ENCODE assay signal across 8 cellular contexts in the genomic region with DNA sequence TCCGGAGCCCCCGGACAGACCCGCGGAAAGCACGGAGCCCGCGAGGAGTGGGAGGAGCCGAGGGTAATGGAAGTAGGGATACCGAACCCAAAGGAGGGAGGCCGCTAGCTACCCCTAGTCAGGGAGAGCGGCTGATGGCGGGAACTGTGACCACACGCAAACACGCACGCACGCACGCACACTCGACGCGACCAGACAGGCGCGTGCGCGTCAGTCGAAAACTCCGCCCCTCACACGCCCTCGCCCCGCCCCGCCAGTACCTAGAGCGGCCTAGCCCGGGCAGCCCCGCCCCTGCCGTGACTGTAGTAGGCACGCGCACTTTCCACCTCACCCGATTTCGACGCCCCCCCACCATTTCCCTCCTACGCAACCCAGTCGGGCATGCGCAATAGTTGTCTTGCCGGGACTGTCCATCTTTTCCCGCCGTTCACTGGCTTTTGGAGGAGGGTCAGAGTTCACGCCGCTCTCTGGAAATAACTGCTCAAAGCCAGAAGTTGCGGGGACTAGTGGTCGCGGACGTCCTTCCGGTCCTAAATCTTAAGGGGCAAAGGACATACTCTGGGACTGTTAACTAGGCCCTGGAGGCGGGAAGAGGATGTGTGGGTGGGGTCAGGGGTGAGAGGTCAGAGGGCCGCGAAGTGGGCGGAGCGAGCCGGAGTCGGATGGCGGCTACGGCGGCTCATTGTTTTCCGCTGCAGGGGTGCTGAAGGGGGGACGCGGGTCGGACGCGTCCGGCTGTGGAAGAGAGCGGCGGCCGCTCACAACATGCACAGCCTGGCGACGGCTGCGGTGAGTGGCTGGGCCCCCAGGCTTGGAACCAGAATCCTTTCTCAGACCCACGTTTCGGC.
DNase-seq lines count a peak whose midpoint lies in the region; ATAC-seq and TF ChIP-seq lines count a peak whose summit lies in the region.

A gene with protein sequence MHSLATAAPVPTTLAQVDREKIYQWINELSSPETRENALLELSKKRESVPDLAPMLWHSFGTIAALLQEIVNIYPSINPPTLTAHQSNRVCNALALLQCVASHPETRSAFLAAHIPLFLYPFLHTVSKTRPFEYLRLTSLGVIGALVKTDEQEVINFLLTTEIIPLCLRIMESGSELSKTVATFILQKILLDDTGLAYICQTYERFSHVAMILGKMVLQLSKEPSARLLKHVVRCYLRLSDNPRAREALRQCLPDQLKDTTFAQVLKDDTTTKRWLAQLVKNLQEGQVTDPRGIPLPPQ (plus strand): TSS at position 650 of the 848 bp plus-strand sequence. CDS start 116 bp downstream, at position 766.
A gene with protein sequence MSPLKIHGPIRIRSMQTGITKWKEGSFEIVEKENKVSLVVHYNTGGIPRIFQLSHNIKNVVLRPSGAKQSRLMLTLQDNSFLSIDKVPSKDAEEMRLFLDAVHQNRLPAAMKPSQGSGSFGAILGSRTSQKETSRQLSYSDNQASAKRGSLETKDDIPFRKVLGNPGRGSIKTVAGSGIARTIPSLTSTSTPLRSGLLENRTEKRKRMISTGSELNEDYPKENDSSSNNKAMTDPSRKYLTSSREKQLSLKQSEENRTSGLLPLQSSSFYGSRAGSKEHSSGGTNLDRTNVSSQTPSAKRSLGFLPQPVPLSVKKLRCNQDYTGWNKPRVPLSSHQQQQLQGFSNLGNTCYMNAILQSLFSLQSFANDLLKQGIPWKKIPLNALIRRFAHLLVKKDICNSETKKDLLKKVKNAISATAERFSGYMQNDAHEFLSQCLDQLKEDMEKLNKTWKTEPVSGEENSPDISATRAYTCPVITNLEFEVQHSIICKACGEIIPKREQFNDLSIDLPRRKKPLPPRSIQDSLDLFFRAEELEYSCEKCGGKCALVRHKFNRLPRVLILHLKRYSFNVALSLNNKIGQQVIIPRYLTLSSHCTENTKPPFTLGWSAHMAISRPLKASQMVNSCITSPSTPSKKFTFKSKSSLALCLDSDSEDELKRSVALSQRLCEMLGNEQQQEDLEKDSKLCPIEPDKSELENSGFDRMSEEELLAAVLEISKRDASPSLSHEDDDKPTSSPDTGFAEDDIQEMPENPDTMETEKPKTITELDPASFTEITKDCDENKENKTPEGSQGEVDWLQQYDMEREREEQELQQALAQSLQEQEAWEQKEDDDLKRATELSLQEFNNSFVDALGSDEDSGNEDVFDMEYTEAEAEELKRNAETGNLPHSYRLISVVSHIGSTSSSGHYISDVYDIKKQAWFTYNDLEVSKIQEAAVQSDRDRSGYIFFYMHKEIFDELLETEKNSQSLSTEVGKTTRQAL (minus strand): TSS at position 162 of the 848 bp plus-strand sequence. CDS start 9,698 bp downstream, outside the sequence.

- DNase-seq in AG09319 (ENCODE audit: extremely low read depth, low read depth) (peak; percentile 97), NCI-H446 treated with DMSO at 0.1 percent for 48 hours (lab: John Stamatoyannopoulos, UW) (peak; percentile 97), cerebellar cortex (ENCODE audit: low spot score) (peak; percentile 99), islet precursor cell (peak; percentile 99)
- DNase-seq in stimulated activated CD4-positive, alpha-beta T cell treated with anti-CD3 and anti-CD28 coated beads, Interleukin-12 subunit alpha, Interleukin-12 subunit beta, amount 100 ng/mL, for 48 hours (ENCODE audit: low read depth in 2 of 3, low spot score in 1 of 3) = peak; percentile 100

- TF ChIP-seq CTCF in AG09319 (IDR thresholded peaks at IDR 0.05; ENCODE audit: low read depth, low read length) = no peak

- ATAC-seq in GM19035 (IDR thresholded peaks at IDR 0.05; ENCODE audit: unreplicated experiment) (peak; percentile 83), HG03354 (IDR thresholded peaks at IDR 0.05; ENCODE audit: poor library complexity, severe bottlenecking, unreplicated experiment) (peak; percentile 79)
- peak; percentile 81 to 85 for ATAC-seq in activated CD4-positive, CD25-positive, alpha-beta regulatory T cell treated with anti-CD3 and anti-CD28 coated beads, Interleukin-2, amount 50 U/mL, for 24 hours

Comparison
In these comparisons a context has a peak if more than half of its experiments do, and no peak if none do; other contexts are left out.
1. Peak in every context shown above with its lines: DNase-seq and ATAC-seq.